Comparison of ENCODE assay signal across 1 cellular context in genomic region chr11:70200212-70200844, GRCh38.
TF ChIP-seq lines count a peak whose summit lies in the region.

No MANE protein-coding gene starts in this region.

TF ChIP-seq in SK-N-SH treated with all-trans-retinoic acid at 6 μM for 48 hours, 23 proteins besides CTCF, POLR2A, EP300 and RAD21 (continued from another document):
- no peak for TF ChIP-seq TOX (CRISPR knock-in tag; IDR thresholded peaks at IDR 0.05; ENCODE audit: borderline replicate concordance)
